In the genomic region with DNA sequence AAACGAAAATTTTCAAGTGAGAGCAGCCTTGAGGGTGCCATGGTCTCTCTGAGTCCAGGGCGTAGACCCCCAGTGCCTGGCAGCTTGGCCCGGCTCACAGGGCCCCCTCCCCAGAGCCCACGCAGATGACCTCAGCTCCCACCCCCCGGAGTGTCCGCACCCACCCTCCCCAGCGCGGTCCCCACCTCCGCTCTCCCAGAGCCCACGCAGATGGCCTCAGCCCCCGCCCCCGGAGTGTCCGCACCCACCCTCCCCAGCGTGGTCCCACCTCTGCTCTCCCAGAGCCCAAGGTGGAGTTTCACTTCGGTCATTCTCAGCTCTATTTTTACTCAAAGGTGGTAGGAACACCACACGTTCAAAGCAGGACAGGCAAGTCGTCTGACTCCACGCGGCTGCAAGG, we compare ENCODE assay signal across 23 cellular contexts. TPM values are rescaled to one million over a fixed set of nuclear protein-coding genes. Genes with fewer than 3 reads are reported as not detected.
DNase-seq lines count a peak whose midpoint lies in the region; ATAC-seq, FAIRE-seq and TF ChIP-seq lines count a peak whose summit lies in the region.
"Had no signal": no experiment of that assay in that cellular context is flagged by ENCODE, and none has a peak within 500 bp of the region (broad histone marks: within the 10 kb centered on the region; RNA-seq: fewer than 3 reads in every experiment).

No MANE protein-coding gene starts in this region.

- H3K4me3 Mint-ChIP-seq in natural killer cell treated with Interleukin-12 subunit alpha and Interleukin-12 subunit beta and Interleukin-15 and Interleukin-18, amount 100 ng/mL, for 72 hours = no peak overlapping the region
- H3K4me3 Mint-ChIP-seq: CD4-positive, CD25-positive, alpha-beta regulatory T cell; GM23338; H9; IgD-negative memory B cell had no signal

- no peaks in the 10 kb centered on the region for H3K27me3 Mint-ChIP-seq in natural killer cell treated with Interleukin-12 subunit alpha and Interleukin-12 subunit beta and Interleukin-15 and Interleukin-18, amount 100 ng/mL, for 72 hours
- H3K27me3 Mint-ChIP-seq: IgD-negative memory B cell had no signal

- no peaks in the 10 kb centered on the region for H3K36me3 Mint-ChIP-seq in natural killer cell treated with Interleukin-12 subunit alpha and Interleukin-12 subunit beta and Interleukin-15 and Interleukin-18, amount 100 ng/mL, for 72 hours
- H3K36me3 Mint-ChIP-seq: CD4-positive, CD25-positive, alpha-beta regulatory T cell; IgD-negative memory B cell had no signal

- peaks cover 14% of the 10 kb centered on the region for H3K4me1 ChIP-seq in endothelial cell of umbilical vein (ENCODE audit: control insufficient read depth, extremely low read depth, insufficient read depth, low read length)
- peaks cover 0 to 32% of the 10 kb centered on the region in 2 donors for H3K4me1 ChIP-seq in right atrium auricular region
- H3K4me1 ChIP-seq in aorta (ENCODE audit: control insufficient read depth in 1 of 2, insufficient read depth in 2 of 2, low read length in 2 of 2) = no peaks in the 10 kb centered on the region
- H3K4me1 ChIP-seq: BE2C had no signal

- H3K27me3 ChIP-seq in endothelial cell of umbilical vein (ENCODE audit: control insufficient read depth in 2 of 2, insufficient read depth in 2 of 2, low read length in 2 of 2) (no peaks in the 10 kb centered on the region), right atrium auricular region (no peaks in the 10 kb centered on the region), aorta (ENCODE audit: control insufficient read depth in 1 of 2, insufficient read depth in 2 of 2, low read length in 1 of 2) (no peaks in the 10 kb centered on the region)

- intact Hi-C loops in Right ventricle myocardium inferior (cut with DNase I) (loop anchor here (1.0 kb wide), 1 partner anchor 21 kb away; no protein-coding TSS in a partner anchor), Right ventricle myocardium superior (cut with DNase I) (no loop called here), endothelial cell of umbilical vein (cut with micrococcal nuclease) (loop anchor here (1.0 kb wide), 1 partner anchor 21 kb away; no protein-coding TSS in a partner anchor), aorta (cut with DNase I) (no loop called here)

- H3K4me2 ChIP-seq in endothelial cell of umbilical vein (ENCODE audit: insufficient read depth, low read length) = peak overlapping the region; percentile 31
- H3K4me2 ChIP-seq: GM23338, KMS-11, SK-N-SH had no signal

- 91 to 94% methylated on average over 19 of the region's 19 CpGs for WGBS in aorta, 2 donors

- H3K9ac ChIP-seq in endothelial cell of umbilical vein (replicated peaks; ENCODE audit: extremely low read depth, insufficient read depth, low read length) = no peak overlapping the region
- H3K9ac ChIP-seq: KMS-11, SK-N-SH had no signal

- H3K9me3 ChIP-seq in endothelial cell of umbilical vein (replicated peaks; ENCODE audit: control insufficient read depth, insufficient read depth, low read length) (no peaks in the 10 kb centered on the region), right atrium auricular region (no peaks in the 10 kb centered on the region), aorta (ENCODE audit: control insufficient read depth, low read length) (no peaks in the 10 kb centered on the region)
- H3K9me3 ChIP-seq: BE2C, SK-N-SH had no signal

- peak; percentile 4 for DNase-seq in Right ventricle myocardium inferior (ENCODE audit: missing footprints)
- DNase-seq in Right ventricle myocardium superior = no peak
- DNase-seq in endothelial cell of umbilical vein (ENCODE audit: low read depth, low spot score) = no peak
- no peak for DNase-seq in right atrium auricular region (ENCODE audit: low spot score)
- no peak for DNase-seq in aorta
- no peak for DNase-seq in natural killer cell treated with Interleukin-12 subunit alpha and Interleukin-12 subunit beta and Interleukin-15 and Interleukin-18, amount 100 ng/mL, for 72 hours (ENCODE audit: low spot score)
- no peak for DNase-seq in NCI-H2171 treated with DMSO at 0.1 percent for 48 hours (lab: John Stamatoyannopoulos, UW)
- DNase-seq: BE2C; CD4-positive, CD25-positive, alpha-beta regulatory T cell; DMS53; H9; MM.1S; NCI-H2029 treated with DMSO at 0.1 percent for 48 hours; NCI-H2227 treated with DMSO at 0.1 percent for 48 hours; NCI-H526 treated with DMSO at 0.1 percent for 48 hours; SK-N-SH had no signal

- H3K27ac ChIP-seq in endothelial cell of umbilical vein (ENCODE audit: insufficient read depth, low read depth, low read length) (no peak overlapping the region), right atrium auricular region (peak overlapping the region; percentile 11 to 22), aorta (ENCODE audit: low read depth in 1 of 2, low read length in 2 of 2) (no peak overlapping the region)
- H3K27ac ChIP-seq: 22Rv1, HL-60, KMS-11 had no signal

- H3K79me2 ChIP-seq in endothelial cell of umbilical vein (ENCODE audit: control insufficient read depth, insufficient read depth, low read length) = no peaks in the 10 kb centered on the region

- no peaks in the 10 kb centered on the region for H3K9me3 Mint-ChIP-seq in natural killer cell treated with Interleukin-12 subunit alpha and Interleukin-12 subunit beta and Interleukin-15 and Interleukin-18, amount 100 ng/mL, for 72 hours
- H3K9me3 Mint-ChIP-seq: CD4-positive, CD25-positive, alpha-beta regulatory T cell; GM23338; H9; IgD-negative memory B cell had no signal

- TF ChIP-seq CTCF in endothelial cell of umbilical vein (IDR thresholded peaks at IDR 0.05; ENCODE audit: extremely low read depth in 1 of 2, insufficient read depth in 1 of 2, low read depth in 1 of 2, low read length in 2 of 2) (no peak), right atrium auricular region (IDR thresholded peaks at IDR 0.05) (no peak)

- no peaks in the 10 kb centered on the region for H4K20me1 ChIP-seq in endothelial cell of umbilical vein (replicated peaks; ENCODE audit: control insufficient read depth, extremely low read depth, insufficient read depth, low read length)

- no peak overlapping the region for H3K4me3 ChIP-seq in endothelial cell of umbilical vein (replicated peaks in 1 of 3; ENCODE audit: insufficient read depth in 1 of 3, low read depth in 1 of 3, low read length in 3 of 3)
- no peak overlapping the region for H3K4me3 ChIP-seq in right atrium auricular region
- H3K4me3 ChIP-seq in aorta (ENCODE audit: low read length in 2 of 2) = no peak overlapping the region
- H3K4me3 ChIP-seq: GM23338 had no signal

- no peak for FAIRE-seq in endothelial cell of umbilical vein (lab: Jason Lieb, UNC)
- FAIRE-seq: G401.6 had no signal

- BruUV-seq in endothelial cell of umbilical vein (replicated peaks; lab: Mats Ljungman, UMichigan) = no TSS peak

- peaks cover 0 to 2% of the 10 kb centered on the region in 2 donors for H3K4me1 Mint-ChIP-seq in natural killer cell treated with Interleukin-12 subunit alpha and Interleukin-12 subunit beta and Interleukin-15 and Interleukin-18, amount 100 ng/mL, for 72 hours (ENCODE audit: low read depth in 2 of 2)
- H3K4me1 Mint-ChIP-seq: CD4-positive, CD25-positive, alpha-beta regulatory T cell; GM23338 had no signal

- H3K9me1 ChIP-seq in endothelial cell of umbilical vein (replicated peaks; ENCODE audit: control insufficient read depth, extremely low read depth, insufficient read depth, low read length) = no peaks in the 10 kb centered on the region

- H3K27ac Mint-ChIP-seq in natural killer cell treated with Interleukin-12 subunit alpha and Interleukin-12 subunit beta and Interleukin-15 and Interleukin-18, amount 100 ng/mL, for 72 hours = no peak overlapping the region
- H3K27ac Mint-ChIP-seq: CD4-positive, CD25-positive, alpha-beta regulatory T cell; GM23338; H9; IgD-negative memory B cell had no signal

- H2AFZ ChIP-seq in endothelial cell of umbilical vein (ENCODE audit: low read depth, low read length) = no peak overlapping the region
- H2AFZ ChIP-seq: GM23338 had no signal

- CTCF ChIA-PET in endothelial cell of umbilical vein (lab: Charles Lee) = interaction anchor here (1.2 to 3.9 kb wide), 11 partner anchors 11 to 155 kb away, joined by 3 to 47 read pairs (median 5); partner anchors contain the start of gene ABR

- TF ChIP-seq POLR2A in endothelial cell of umbilical vein (IDR thresholded peaks at IDR 0.05; ENCODE audit: low read depth, low read length) = no peak

- POLR2A ChIA-PET in endothelial cell of umbilical vein (lab: Charles Lee) = no interaction called here

- ATAC-seq in Right ventricle myocardium inferior = no peak
- ATAC-seq in Right ventricle myocardium superior (ENCODE audit: poor library complexity) = no peak
- ATAC-seq in aorta (ENCODE audit: low FRiP score) = peak; percentile 14
- ATAC-seq in GM19351 (IDR thresholded peaks at IDR 0.05; ENCODE audit: unreplicated experiment) = no peak
- no peak for ATAC-seq in natural killer cell treated with Interleukin-12 subunit alpha and Interleukin-12 subunit beta and Interleukin-15 and Interleukin-18, amount 100 ng/mL, for 72 hours
- ATAC-seq: GM23338 had no signal

- H3K36me3 ChIP-seq in endothelial cell of umbilical vein (ENCODE audit: control insufficient read depth in 2 of 2, extremely low read depth in 1 of 2, insufficient read depth in 2 of 2, low read length in 2 of 2) (no peaks in the 10 kb centered on the region), right atrium auricular region (no peaks in the 10 kb centered on the region), aorta (ENCODE audit: control insufficient read depth in 1 of 2, insufficient read depth in 2 of 2, low read length in 1 of 2) (no peaks in the 10 kb centered on the region)
- H3K36me3 ChIP-seq: BE2C had no signal

- dilution Hi-C loops in endothelial cell of umbilical vein (cut with MboI; ENCODE audit: extremely low pct_ligation_motif_present, low sequenced_read_pairs) = no loop called here

TF ChIP-seq in endothelial cell of umbilical vein, 7 proteins besides CTCF, POLR2A, EP300 and RAD21 (continues in another document):
- TF ChIP-seq MAX (IDR thresholded peaks at IDR 0.05; ENCODE audit: insufficient read depth, insufficient read length) = no peak

RNA-seq across cellular contexts. Expression of gene ABR, which starts 13.9 kb away (rescaled TPM):
- 147 TPM for total RNA-seq in Right ventricle myocardium inferior
- total RNA-seq in Right ventricle myocardium superior = 128 TPM
- 78.9 and 96.8 TPM in 2 replicates for total RNA-seq in endothelial cell of umbilical vein
- 83.5 and 92.1 TPM in 2 replicates for polyA plus RNA-seq in endothelial cell of umbilical vein
- polyA plus RNA-seq in endothelial cell of umbilical vein (2011; cell fraction: cytosol; rRNA removed) = 63.1 and 82.2 TPM in 2 replicates
- 113 and 135 TPM in 2 replicates for polyA plus RNA-seq in endothelial cell of umbilical vein (2011; cell fraction: nucleus; rRNA removed)
- 75.4 and 78.7 TPM in 2 replicates for polyA plus RNA-seq in endothelial cell of umbilical vein (2012)
- 62.5 and 103 TPM in 2 replicates for polyA minus RNA-seq in endothelial cell of umbilical vein
- polyA minus RNA-seq in endothelial cell of umbilical vein (2011; cell fraction: cytosol; rRNA and poly(A)+ RNA removed) = 38.5 TPM
- polyA minus RNA-seq in endothelial cell of umbilical vein (2011; cell fraction: nucleus; rRNA and poly(A)+ RNA removed) = 53.5 and 71.9 TPM in 2 replicates
- 100 to 1,000 TPM in 1 of 2 donors, 10 to 100 TPM in 1; 94.9 to 116 TPM for total RNA-seq in right atrium auricular region
- total RNA-seq in aorta = 100 to 1,000 TPM; 167 to 172 TPM
- 10 to 100 TPM; 41.8 to 72.4 TPM for polyA plus RNA-seq in aorta
- total RNA-seq in natural killer cell treated with Interleukin-12 subunit alpha and Interleukin-12 subunit beta and Interleukin-15 and Interleukin-18, amount 100 ng/mL, for 72 hours = 10 to 100 TPM; 79.1 to 80.5 TPM

Comparison
In these comparisons a context has a peak if more than half of its experiments do, and no peak if none do; other contexts are left out.
1. intact Hi-C loops: an anchor here in Right ventricle myocardium inferior (1.0 kb wide) and endothelial cell of umbilical vein (1.0 kb wide); none called in Right ventricle myocardium superior and aorta.
2. H3K27ac ChIP-seq: peak in right atrium auricular region (2 of 2); none in endothelial cell of umbilical vein (single experiment) and aorta (0 of 2).